In the genomic region with DNA sequence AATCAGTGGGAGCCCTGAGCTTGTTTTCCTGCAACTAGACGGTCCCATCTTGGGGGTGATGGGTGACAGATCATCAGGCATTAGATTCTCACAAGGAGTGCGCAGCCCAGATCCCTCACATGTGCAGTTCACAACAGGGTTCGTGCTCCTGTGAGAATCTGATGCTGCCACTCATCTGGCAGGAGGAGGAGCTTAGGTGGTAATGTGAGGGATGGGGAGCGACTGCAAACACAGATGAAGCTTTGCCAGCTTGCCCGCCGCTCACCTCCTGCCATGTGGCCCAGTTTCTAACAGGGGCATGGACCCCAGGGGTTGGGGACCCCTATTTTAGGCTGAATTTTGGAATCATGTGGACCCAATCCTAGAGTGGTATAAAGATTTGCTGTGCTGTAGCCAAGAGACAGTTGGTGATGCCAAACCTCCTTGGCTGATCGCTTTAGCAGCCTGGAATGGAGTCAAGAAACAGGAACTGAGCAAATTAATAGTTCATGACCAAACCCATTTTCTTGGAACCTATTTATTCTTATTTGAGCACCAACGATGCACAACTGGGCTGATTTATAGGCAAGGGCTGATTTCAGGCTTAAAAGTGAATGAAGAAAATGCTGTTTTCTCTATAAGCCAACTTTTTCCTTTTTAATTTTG, we compare ENCODE assay signal across 10 cellular contexts.
"Had no signal": no experiment of that assay in that cellular context is flagged by ENCODE, and none has a peak within 500 bp of the region (broad histone marks: within the 10 kb centered on the region; RNA-seq: fewer than 3 reads in every experiment).

No MANE protein-coding gene starts in this region.

- H3K27me3 Mint-ChIP-seq: dendritic cell treated with granulocyte-macrophage colony-stimulating factor and Interleukin-4, amounts not matched to agents 40 ng/mL and 50 ng/mL, for 4 days had no signal

- DNase-seq: activated naive CD4-positive, alpha-beta T cell; activated T-cell treated with anti-CD3 and anti-CD28 coated beads, Interleukin-2, amount 50 U/mL, for 48 hours; central memory CD4-positive, alpha-beta T cell; ovary; retina; stimulated activated CD4-positive, alpha-beta T cell treated with anti-CD3 and anti-CD28 coated beads, Interleukin-15, amount 100 ng/mL, for 24 hours; stimulated activated CD4-positive, alpha-beta T cell treated with anti-CD3 and anti-CD28 coated beads, Interleukin-4, amount 100 ng/mL, for 24 hours had no signal

- H3K4me3 Mint-ChIP-seq: dendritic cell treated with granulocyte-macrophage colony-stimulating factor and Interleukin-4, amounts not matched to agents 40 ng/mL and 50 ng/mL, for 4 days; neural crest cell had no signal

- ATAC-seq: activated CD4-positive, CD25-positive, alpha-beta regulatory T cell treated with anti-CD3 and anti-CD28 coated beads, Interleukin-2, amount 50 U/mL, for 24 hours had no signal

- H3K9me3 Mint-ChIP-seq: dendritic cell treated with granulocyte-macrophage colony-stimulating factor and Interleukin-4, amounts not matched to agents 40 ng/mL and 50 ng/mL, for 4 days; neural crest cell had no signal

- H3K27ac Mint-ChIP-seq: dendritic cell treated with granulocyte-macrophage colony-stimulating factor and Interleukin-4, amounts not matched to agents 40 ng/mL and 50 ng/mL, for 4 days had no signal

- H3K4me1 Mint-ChIP-seq: neural crest cell had no signal
